ENCODE assay signal across 22 cellular contexts in genomic region chr5:123245689-123246088, GRCh38.
DNase-seq lines count a peak whose midpoint lies in the region; ATAC-seq and TF ChIP-seq lines count a peak whose summit lies in the region.
"Had no signal": no experiment of that assay in that cellular context is flagged by ENCODE, and none has a peak within 500 bp of the region (broad histone marks: within the 10 kb centered on the region; RNA-seq: fewer than 3 reads in every experiment).

No MANE protein-coding gene starts in this region.

- no peaks in the 10 kb centered on the region for H3K79me2 ChIP-seq in SK-N-SH (ENCODE audit: insufficient read depth)

- TF ChIP-seq CTCF in SK-N-SH (IDR thresholded peaks at IDR 0.05) (no peak), LNCaP clone FGC (IDR thresholded peaks at IDR 0.05; ENCODE audit: control insufficient read depth, extremely low read depth, insufficient read depth) (no peak)

- no peak overlapping the region for H3K27ac ChIP-seq in SK-N-SH (ENCODE audit: low read depth in 2 of 2, low read length in 1 of 2)
- H3K27ac ChIP-seq: BLaER1 had no signal

- DNase-seq in SK-N-SH = no peak
- DNase-seq in LNCaP clone FGC (ENCODE audit: low read depth) = peak; percentile 15
- no peak for DNase-seq in NCI-H2081 (lab: John Stamatoyannopoulos, UW)
- DNase-seq in NCI-H446 (lab: John Stamatoyannopoulos, UW) = no peak
- DNase-seq: 8988T; ACHN; BE2C; C1 segment of cervical spinal cord; CD4-positive, alpha-beta memory T cell; CD4-positive, CD25-positive, alpha-beta regulatory T cell; CD8-positive, alpha-beta memory T cell; COR-L47; DMS 273 treated with DMSO at 0.1 percent for 48 hours; DMS153; DMS53; DMS79; DND-41; EL; GDM1 had no signal

- no peaks in the 10 kb centered on the region for H3K4me1 ChIP-seq in SK-N-SH (ENCODE audit: control insufficient read depth in 1 of 2, insufficient read depth in 2 of 2, low read depth in 1 of 2, low read length in 1 of 2)
- H3K4me1 ChIP-seq: BE2C, BLaER1 had no signal

- H3K27me3 ChIP-seq in SK-N-SH (ENCODE audit: insufficient read depth) = no peaks in the 10 kb centered on the region
- H3K27me3 ChIP-seq: BLaER1 had no signal

- POLR2A ChIA-PET in SK-N-SH (lab: Yijun Ruan, JAX) = no interaction called here

- no peaks in the 10 kb centered on the region for H3K36me3 ChIP-seq in SK-N-SH (replicated peaks in 1 of 2; ENCODE audit: control insufficient read depth in 1 of 2, insufficient read depth in 2 of 2, low read length in 1 of 2)
- H3K36me3 ChIP-seq: BE2C, BLaER1 had no signal

- H3K9ac ChIP-seq in SK-N-SH = no peak overlapping the region
- H3K9ac ChIP-seq: BLaER1 had no signal

- peak overlapping the region; percentile 53; the same call in 1 of the 2 replicates for H2AFZ ChIP-seq in SK-N-SH (ENCODE audit: low read depth)

- ATAC-seq in SK-N-SH treated with all-trans-retinoic acid at 6 μM for 48 hours = no peak
- ATAC-seq: GM12878 had no signal

- no peaks in the 10 kb centered on the region for H3F3A ChIP-seq in SK-N-SH (replicated peaks; ENCODE audit: insufficient read depth)

- H3K4me3 ChIP-seq in SK-N-SH (ENCODE audit: low read depth in 2 of 2, low read length in 1 of 2) (no peak overlapping the region), LNCaP clone FGC (ENCODE audit: low read depth, low read length) (no peak overlapping the region)
- H3K4me3 ChIP-seq: BLaER1, GM12878 had no signal

- CTCF ChIA-PET in SK-N-SH (lab: Yijun Ruan, JAX) = interaction anchor here (0.6 to 1.1 kb wide), 2 partner anchors 16 to 1535 kb away, joined by 3 read pairs; no protein-coding TSS in a partner anchor

- WGBS in SK-N-SH (ENCODE audit: low lambda C conversion rate) = 4% methylated on average over 1 of the region's 1 CpG

- no peak for TF ChIP-seq EP300 in SK-N-SH (IDR thresholded peaks at IDR 0.05; ENCODE audit: borderline replicate concordance in 1 of 2, low read depth in 1 of 2, low read length in 1 of 2)

- H3K4me2 ChIP-seq in SK-N-SH = no peak overlapping the region
- H3K4me2 ChIP-seq: BLaER1 had no signal

- TF ChIP-seq RAD21 in SK-N-SH (IDR thresholded peaks at IDR 0.05; ENCODE audit: low read length) = no peak

- H3K9me3 ChIP-seq in SK-N-SH = no peaks in the 10 kb centered on the region
- H3K9me3 ChIP-seq: BE2C, BLaER1 had no signal

- H4K20me1 ChIP-seq in SK-N-SH (ENCODE audit: insufficient read depth) = no peaks in the 10 kb centered on the region
- H4K20me1 ChIP-seq: BLaER1 had no signal

- H3K9me2 ChIP-seq in SK-N-SH = no peaks in the 10 kb centered on the region

TF ChIP-seq in SK-N-SH, 30 proteins besides CTCF, POLR2A, EP300 and RAD21:
- TF ChIP-seq MEF2A (IDR thresholded peaks at IDR 0.05; ENCODE audit: borderline replicate concordance, low read depth) (no peak), GABPA (IDR thresholded peaks at IDR 0.05; ENCODE audit: low read depth) (no peak), NFIC (IDR thresholded peaks at IDR 0.05; ENCODE audit: borderline replicate concordance) (no peak), GATA2 (CRISPR knock-in tag; IDR thresholded peaks at IDR 0.05) (no peak), MXI1 (IDR thresholded peaks at IDR 0.05; ENCODE audit: low read depth, low read length) (no peak), RXRA (IDR thresholded peaks at IDR 0.05; ENCODE audit: borderline replicate concordance, low read depth) (no peak), JUND (IDR thresholded peaks at IDR 0.05) (no peak), PBX3 (IDR thresholded peaks at IDR 0.05) (no peak), EZH2phosphoT487 (IDR thresholded peaks at IDR 0.05; ENCODE audit: borderline replicate concordance, low read depth) (no peak)

TF ChIP-seq in SK-N-SH treated with all-trans-retinoic acid at 6 μM for 48 hours, 23 proteins besides CTCF, POLR2A, EP300 and RAD21:
- TF ChIP-seq PPARA (CRISPR knock-in tag; IDR thresholded peaks at IDR 0.05; ENCODE audit: borderline replicate concordance) (no peak), ZNF70 (CRISPR knock-in tag; IDR thresholded peaks at IDR 0.05) (no peak), ARNTL (CRISPR knock-in tag; IDR thresholded peaks at IDR 0.05; ENCODE audit: borderline replicate concordance, low read depth) (no peak), ZNF565 (CRISPR knock-in tag; conservative IDR thresholded peaks at IDR 0.05; ENCODE audit: low read depth) (no peak), RARB (CRISPR knock-in tag; IDR thresholded peaks at IDR 0.05) (no peak), CREB5 (CRISPR knock-in tag; IDR thresholded peaks at IDR 0.05; ENCODE audit: low read depth) (no peak), SNAI2 (CRISPR knock-in tag; IDR thresholded peaks at IDR 0.05) (no peak), TOX (CRISPR knock-in tag; IDR thresholded peaks at IDR 0.05; ENCODE audit: borderline replicate concordance) (no peak)
